ENCODE assay signal across 8 cellular contexts in genomic region chr1:183471748-183472487, GRCh38. TPM values are rescaled to one million over a fixed set of nuclear protein-coding genes. Genes with fewer than 3 reads are reported as not detected.
DNase-seq lines count a peak whose midpoint lies in the region; ATAC-seq, FAIRE-seq and TF ChIP-seq lines count a peak whose summit lies in the region.

No MANE protein-coding gene starts in this region.

- peak in 1 of 6 experiments; percentile 18 for TF ChIP-seq CTCF in adrenal gland (IDR thresholded peaks at IDR 0.05)
- TF ChIP-seq CTCF in heart left ventricle (IDR thresholded peaks at IDR 0.05), result peak in 6 of 12 donors; percentile 6 to 44 (median 22)
- TF ChIP-seq CTCF in type B pancreatic cell (conservative IDR thresholded peaks at IDR 0.05), result no peak

- peak; percentile 80 for DNase-seq in GM12891 (ENCODE audit: insufficient read length, low spot score)
- peak; percentile 84 for DNase-seq in NCI-H1436 treated with DMSO at 0.1 percent for 48 hours (lab: John Stamatoyannopoulos, UW)
- peak; percentile 97 for DNase-seq in T follicular helper cell (ENCODE audit: low read depth)
- peak; percentile 97 to 100 (median 99) for DNase-seq in adrenal gland
- DNase-seq in heart left ventricle, result peak; percentile 97 to 99 (median 99)
- DNase-seq in pons (ENCODE audit: low spot score), result peak; percentile 98
- DNase-seq in type B pancreatic cell (ENCODE audit: extremely low spot score, unreplicated experiment), result peak; percentile 95

- ATAC-seq in HG02840 (IDR thresholded peaks at IDR 0.05; ENCODE audit: low FRiP score, unreplicated experiment) (peak; percentile 52), heart left ventricle (peak; percentile 83 to 89 (median 86))

- H3K4me3 ChIP-seq in adrenal gland (peak overlapping the region; percentile 87 to 94 (median 90)), heart left ventricle (peak overlapping the region; percentile 69 to 98 (median 92))

- intact Hi-C loops in adrenal gland (cut with DNase I) (loop anchor here in 1 of 2 donors (5.0 kb wide), 1 partner anchor 155 kb away; no protein-coding TSS in a partner anchor), heart left ventricle (cut with DNase I) (loop anchor here (2.0 to 10.0 kb wide), 12 partner anchors 70 to 583 kb away; partner anchors contain the start of genes ARPC5 (in 2 of the 10) and TSEN15 (in 1 of the 10))

- H3K27ac ChIP-seq in adrenal gland, result peak overlapping the region; percentile 85 to 99 (median 97)
- peak overlapping the region; percentile 91 to 99 (median 96) for H3K27ac ChIP-seq in heart left ventricle

- 0 to 1% (median 0%) methylated on average over 23 to 42 of the region's 42 CpGs for WGBS in adrenal gland, 4 donors
- WGBS in heart left ventricle, 4 donors, result 0 to 1% (median 1%) methylated on average over 34 to 42 of the region's 42 CpGs

- H3K4me1 Mint-ChIP-seq in type B pancreatic cell (ENCODE audit: unreplicated experiment), result peaks cover 25% of the 10 kb centered on the region

- H3K27ac Mint-ChIP-seq in type B pancreatic cell, result peak overlapping the region; percentile 100

- peaks cover 5% of the 10 kb centered on the region for H3K27me3 Mint-ChIP-seq in type B pancreatic cell

- peak overlapping the region; percentile 95 for H3K4me3 Mint-ChIP-seq in type B pancreatic cell

- TF ChIP-seq POLR2A in GM12891 (IDR thresholded peaks at IDR 0.05; ENCODE audit: low read depth, low read length), result peak; percentile 71
- TF ChIP-seq POLR2A in adrenal gland (IDR thresholded peaks at IDR 0.05), result peak in 1 of 2 donors; percentile 27
- peak in 1 of 2 donors; percentile 28 for TF ChIP-seq POLR2A in heart left ventricle (IDR thresholded peaks at IDR 0.05)

- H3K27me3 ChIP-seq in adrenal gland (no peaks in the 10 kb centered on the region), heart left ventricle (no peaks in the 10 kb centered on the region)

- H3K4me1 ChIP-seq in adrenal gland (replicated peaks in 1 of 2) (peaks cover 7 to 27% of the 10 kb centered on the region in 2 donors), heart left ventricle (peaks cover 3 to 44% (median 34%) of the 10 kb centered on the region in 12 donors)

- H3K9me3 ChIP-seq in adrenal gland (replicated peaks in 1 of 3), result no peaks in the 10 kb centered on the region
- no peaks in the 10 kb centered on the region for H3K9me3 ChIP-seq in heart left ventricle

- FAIRE-seq in GM12891 (lab: Jason Lieb, UNC), result peak; percentile 88

- no peaks in the 10 kb centered on the region for H3K36me3 Mint-ChIP-seq in type B pancreatic cell

- no peaks in the 10 kb centered on the region for H3K9me3 Mint-ChIP-seq in type B pancreatic cell

- no peaks in the 10 kb centered on the region for H3K36me3 ChIP-seq in adrenal gland (replicated peaks in 1 of 2)
- H3K36me3 ChIP-seq in heart left ventricle, result no peaks in the 10 kb centered on the region

TF ChIP-seq in GM12891, 5 proteins besides CTCF, POLR2A, EP300 and RAD21:
- TF ChIP-seq TAF1 (IDR thresholded peaks at IDR 0.05; ENCODE audit: low read depth, low read length) (peak; percentile 61; the same call in 1 of the 2 replicates), PAX5 (IDR thresholded peaks at IDR 0.05; ENCODE audit: insufficient read depth, low read length, severe bottlenecking) (no peak), POU2F2 (IDR thresholded peaks at IDR 0.05; ENCODE audit: low read depth, low read length) (peak; percentile 9; the same call in 1 of the 2 replicates), POLR2AphosphoS5 (IDR thresholded peaks at IDR 0.05; ENCODE audit: low read depth, low read length) (no peak; the same call in 1 of the 2 replicates), SPI1 (IDR thresholded peaks at IDR 0.05; ENCODE audit: low read depth, low read length) (peak; percentile 69)

RNA-seq across cellular contexts. Expression of gene SMG7, which starts 0.4 kb away (rescaled TPM):
- polyA plus RNA-seq in GM12891 (2012; ENCODE audit: low read depth, missing spikeins), result 23.3 TPM
- total RNA-seq in adrenal gland (10 to 100 TPM; 29.0 to 54.4 (median 39.5) TPM), heart left ventricle (10 to 100 TPM; 32.0 to 55.0 (median 43.3) TPM), type B pancreatic cell (ENCODE audit: low replicate concordance) (63.4 and 69.6 TPM in 2 replicates)
- polyA plus RNA-seq in adrenal gland (10 to 100 TPM; 15.4 to 49.9 (median 21.4) TPM), heart left ventricle (10 to 100 TPM; 15.3 to 27.0 TPM)

RNA-seq across cellular contexts. Expression of gene NMNAT2, which starts 53.7 kb away (rescaled TPM):
- polyA plus RNA-seq in GM12891 (2012; ENCODE audit: low read depth, missing spikeins), result 0.40 TPM
- 1 to 10 TPM in 5 of 8 donors, under 1 TPM in 3; 0.35 to 6.0 (median 2.9) TPM for total RNA-seq in adrenal gland
- polyA plus RNA-seq in adrenal gland, result 1 to 10 TPM in 2 of 3 donors, under 1 TPM in 1; 0.51 to 6.1 (median 4.2) TPM
- total RNA-seq in heart left ventricle, result 1 to 10 TPM in 7 of 9 donors, under 1 TPM in 2; 0.88 to 5.1 (median 2.5) TPM
- polyA plus RNA-seq in heart left ventricle, result 1 to 10 TPM in 1 of 2 donors, under 1 TPM in 1; 0.53 to 1.5 TPM
- 3.7 and 8.2 TPM in 2 replicates for total RNA-seq in type B pancreatic cell (ENCODE audit: low replicate concordance)

Comparison
In these comparisons a context has a peak if more than half of its experiments do, and no peak if none do; other contexts are left out.
1. Peak in every context shown above with its lines: DNase-seq, ATAC-seq, H3K4me3 ChIP-seq and H3K27ac ChIP-seq.